ENCODE assay signal across 1 cellular context in genomic region chr12:9349888-9350885, GRCh38.
TF ChIP-seq lines count a peak whose summit lies in the region.

No MANE protein-coding gene starts in this region.

TF ChIP-seq in HepG2, 621 proteins besides CTCF, POLR2A, EP300 and RAD21 (continued from another document):
- TF ChIP-seq, protein P1, sequence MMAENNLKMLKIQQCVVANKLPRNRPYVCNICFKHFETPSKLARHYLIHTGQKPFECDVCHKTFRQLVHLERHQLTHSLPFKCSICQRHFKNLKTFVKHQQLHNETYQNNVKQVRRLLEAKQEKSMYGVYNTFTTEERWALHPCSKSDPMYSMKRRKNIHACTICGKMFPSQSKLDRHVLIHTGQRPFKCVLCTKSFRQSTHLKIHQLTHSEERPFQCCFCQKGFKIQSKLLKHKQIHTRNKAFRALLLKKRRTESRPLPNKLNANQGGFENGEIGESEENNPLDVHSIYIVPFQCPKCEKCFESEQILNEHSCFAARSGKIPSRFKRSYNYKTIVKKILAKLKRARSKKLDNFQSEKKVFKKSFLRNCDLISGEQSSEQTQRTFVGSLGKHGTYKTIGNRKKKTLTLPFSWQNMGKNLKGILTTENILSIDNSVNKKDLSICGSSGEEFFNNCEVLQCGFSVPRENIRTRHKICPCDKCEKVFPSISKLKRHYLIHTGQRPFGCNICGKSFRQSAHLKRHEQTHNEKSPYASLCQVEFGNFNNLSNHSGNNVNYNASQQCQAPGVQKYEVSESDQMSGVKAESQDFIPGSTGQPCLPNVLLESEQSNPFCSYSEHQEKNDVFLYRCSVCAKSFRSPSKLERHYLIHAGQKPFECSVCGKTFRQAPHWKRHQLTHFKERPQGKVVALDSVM (CRISPR knock-in tag; IDR thresholded peaks at IDR 0.05) = no peak
- TF ChIP-seq ZNF430 (CRISPR knock-in tag; IDR thresholded peaks at IDR 0.05) = no peak
- no peak for TF ChIP-seq GMEB2 (CRISPR knock-in tag; IDR thresholded peaks at IDR 0.05; ENCODE audit: low read depth)
